Comparison of ENCODE assay signal across 15 cellular contexts in genomic region chr15:65336767-65337435, GRCh38. TPM values are rescaled to one million over a fixed set of nuclear protein-coding genes. Genes with fewer than 3 reads are reported as not detected.
DNase-seq lines count a peak whose midpoint lies in the region; ATAC-seq and TF ChIP-seq lines count a peak whose summit lies in the region.
"Had no signal": no experiment of that assay in that cellular context is flagged by ENCODE, and none has a peak within 500 bp of the region (broad histone marks: within the 10 kb centered on the region; RNA-seq: fewer than 3 reads in every experiment).

No MANE protein-coding gene starts in this region.

- TF ChIP-seq POLR2A in ovary (IDR thresholded peaks at IDR 0.05), result no peak

- no peaks in the 10 kb centered on the region for H3K4me1 ChIP-seq in ovary (ENCODE audit: insufficient read depth)
- H3K4me1 ChIP-seq: esophagus muscularis mucosa had no signal

- peak overlapping the region; percentile 80 for H3K4me3 Mint-ChIP-seq in neural crest cell
- H3K4me3 Mint-ChIP-seq in CD14-positive monocyte, result no peak overlapping the region
- H3K4me3 Mint-ChIP-seq: dendritic cell treated with granulocyte-macrophage colony-stimulating factor and Interleukin-4, amounts not matched to agents 40 ng/mL and 50 ng/mL, for 4 days had no signal

- H3K27ac Mint-ChIP-seq in neural crest cell (ENCODE audit: unreplicated experiment) (peak overlapping the region; percentile 71), CD14-positive monocyte (peak overlapping the region in 1 of 7 donors; percentile 12)
- H3K27ac Mint-ChIP-seq: dendritic cell treated with granulocyte-macrophage colony-stimulating factor and Interleukin-4, amounts not matched to agents 40 ng/mL and 50 ng/mL, for 4 days had no signal

- DNase-seq in DMS79 treated with DMSO at 0.1 percent for 48 hours (lab: John Stamatoyannopoulos, UW) (peak; percentile 12), NCI-H1694 (lab: John Stamatoyannopoulos, UW) (peak; percentile 50), WERI-Rb-1 (peak; percentile 90), neural crest cell (ENCODE audit: low read depth, low spot score) (no peak), GM19238 (ENCODE audit: insufficient read length, low spot score) (no peak), CD14-positive monocyte (ENCODE audit: low spot score) (no peak), ovary (no peak)
- DNase-seq: activated naive CD4-positive, alpha-beta T cell; left colon had no signal

- H3K27ac ChIP-seq in WERI-Rb-1, result peak overlapping the region; percentile 68
- no peak overlapping the region for H3K27ac ChIP-seq in ovary
- H3K27ac ChIP-seq: esophagus muscularis mucosa, VCaP had no signal

- intact Hi-C loops in CD14-positive monocyte (cut with micrococcal nuclease), result no loop called here
- intact Hi-C loops in ovary (cut with DNase I), result no loop called here

- TF ChIP-seq CTCF in WERI-Rb-1 (IDR thresholded peaks at IDR 0.05; ENCODE audit: low read depth, low read length) (no peak), neural crest cell (conservative IDR thresholded peaks at IDR 0.05) (no peak), CD14-positive monocyte (IDR thresholded peaks at IDR 0.05) (no peak), ovary (IDR thresholded peaks at IDR 0.05) (no peak)

- H3K9me3 Mint-ChIP-seq in neural crest cell (no peaks in the 10 kb centered on the region), CD14-positive monocyte (peaks cover 0 to 2% (median 0%) of the 10 kb centered on the region in 7 donors)
- H3K9me3 Mint-ChIP-seq: dendritic cell treated with granulocyte-macrophage colony-stimulating factor and Interleukin-4, amounts not matched to agents 40 ng/mL and 50 ng/mL, for 4 days had no signal

- H3K36me3 ChIP-seq in WERI-Rb-1 (peaks cover 3% of the 10 kb centered on the region), ovary (no peaks in the 10 kb centered on the region)
- H3K36me3 ChIP-seq: esophagus muscularis mucosa had no signal

- no peaks in the 10 kb centered on the region for H3K9me3 ChIP-seq in WERI-Rb-1 (ENCODE audit: severe bottlenecking)
- H3K9me3 ChIP-seq in ovary, result no peaks in the 10 kb centered on the region
- H3K9me3 ChIP-seq: esophagus muscularis mucosa had no signal

- no peak overlapping the region for H3K4me3 ChIP-seq in WERI-Rb-1 (ENCODE audit: low read depth, low read length)
- no peak overlapping the region for H3K4me3 ChIP-seq in ovary
- H3K4me3 ChIP-seq: esophagus muscularis mucosa had no signal

- H3K4me1 Mint-ChIP-seq in neural crest cell, result peaks cover 78% of the 10 kb centered on the region
- no peaks in the 10 kb centered on the region for H3K4me1 Mint-ChIP-seq in CD14-positive monocyte

- H3K27me3 ChIP-seq in WERI-Rb-1 (ENCODE audit: insufficient read depth, low read depth, severe bottlenecking) (no peaks in the 10 kb centered on the region), ovary (no peaks in the 10 kb centered on the region)

- H3K27me3 Mint-ChIP-seq in neural crest cell (ENCODE audit: low read depth) (no peaks in the 10 kb centered on the region), CD14-positive monocyte (ENCODE audit: low read depth in 3 of 3) (peaks cover 10 to 28% (median 10%) of the 10 kb centered on the region in 3 donors)

- peaks cover 3% of the 10 kb centered on the region for H3K36me3 Mint-ChIP-seq in neural crest cell (ENCODE audit: low read depth)
- no peaks in the 10 kb centered on the region for H3K36me3 Mint-ChIP-seq in CD14-positive monocyte

- no peak for ATAC-seq in GM21423 (IDR thresholded peaks at IDR 0.05; ENCODE audit: unreplicated experiment)
- ATAC-seq: left colon had no signal

- no peak for TF ChIP-seq EP300 in ovary (IDR thresholded peaks at IDR 0.05)

- 73 to 84% (median 74%) methylated on average over 16 to 19 of the region's 19 CpGs for WGBS in ovary, 3 donors

RNA-seq across cellular contexts. Expression of gene RNU5B-1, which starts 32.4 kb away (rescaled TPM):
- total RNA-seq in neural crest cell, result 17.2 TPM in 1 of 2 replicates, not detected in the other
- not detected for polyA plus RNA-seq in CD14-positive monocyte
- 10 to 100 TPM in 5 of 7 donors, not detected in 2; 22.1 to 67.7 (median 29.6) TPM for total RNA-seq in ovary
- polyA plus RNA-seq in ovary, result not detected
- total RNA-seq: esophagus muscularis mucosa, left colon had no signal
- polyA plus RNA-seq: BJ, thymus had no signal

RNA-seq across cellular contexts. Expression of gene IGDCC3, which starts 40.9 kb away (rescaled TPM):
- total RNA-seq in neural crest cell (298 and 300 TPM in 2 replicates), ovary (1 to 10 TPM in 4 of 7 donors, under 1 TPM in 3; 0.11 to 1.8 (median 1.2) TPM)
- polyA plus RNA-seq in CD14-positive monocyte (not detected), ovary (under 1 TPM; 0.47 to 0.48 TPM)
- polyA plus RNA-seq: BJ had no signal

RNA-seq across cellular contexts. Expression of gene RNU5A-1, which starts 41.0 kb away (rescaled TPM):
- total RNA-seq in neural crest cell (not detected in 2 replicates), ovary (not detected)
- polyA plus RNA-seq in CD14-positive monocyte (not detected), ovary (not detected)
- total RNA-seq: esophagus muscularis mucosa, left colon had no signal
- polyA plus RNA-seq: BJ, thymus had no signal

RNA-seq across cellular contexts. Expression of gene PARP16, which starts 50.2 kb away (rescaled TPM):
- 14.8 and 15.5 TPM in 2 replicates for total RNA-seq in neural crest cell
- 1 to 10 TPM; 4.8 to 6.9 TPM for polyA plus RNA-seq in CD14-positive monocyte
- 10 to 100 TPM in 5 of 7 donors, 1 to 10 TPM in 2; 8.8 to 20.2 (median 13.4) TPM for total RNA-seq in ovary
- polyA plus RNA-seq in ovary, result 10 to 100 TPM; 12.1 to 19.2 TPM

Comparison
In these comparisons a context has a peak if more than half of its experiments do, and no peak if none do; other contexts are left out.
1. DNase-seq: peak in DMS79 treated with DMSO at 0.1 percent for 48 hours (single experiment), NCI-H1694 (single experiment) and WERI-Rb-1 (single experiment); none in neural crest cell (single experiment), GM19238 (single experiment), CD14-positive monocyte (single experiment) and ovary (0 of 5).
2. RNA of gene IGDCC3, which starts 40.9 kb away (total RNA-seq): 298 to 300 TPM in neural crest cell; 0.11 to 1.8 TPM in ovary; every median in the first group is over 100 times any median in the second.